ENCODE assay signal across 8 cellular contexts in genomic region chr12:48349471-48349870, GRCh38. TPM values are rescaled to one million over a fixed set of nuclear protein-coding genes. Genes with fewer than 3 reads are reported as not detected.
A peak's percentile ranks its signal among the peaks of the same experiment; 100 is the strongest.
DNase-seq lines count a peak whose midpoint lies in the region; ATAC-seq and TF ChIP-seq lines count a peak whose summit lies in the region.

No MANE protein-coding gene starts in this region.

- intact Hi-C loops in transverse colon (cut with DNase I; ENCODE audit: low total_unique reads): no loop called here

- peak overlapping the region; percentile 76 for H3K4me3 ChIP-seq in choroid plexus epithelial cell (ENCODE audit: low read depth, low read length)
- no peak overlapping the region for H3K4me3 ChIP-seq in mucosa of stomach (ENCODE audit: low read length)
- H3K4me3 ChIP-seq in transverse colon: peak overlapping the region in 1 of 4 donors; percentile 66

- H3K27me3 Mint-ChIP-seq in activated T-cell treated with anti-CD3 and anti-CD28 coated beads, Interleukin-2, amount 50 U/mL, for 4 hours (ENCODE audit: low read depth): no peaks in the 10 kb centered on the region

- peaks cover 33% of the 10 kb centered on the region for H3K4me1 Mint-ChIP-seq in activated T-cell treated with anti-CD3 and anti-CD28 coated beads, Interleukin-2, amount 50 U/mL, for 4 hours (ENCODE audit: low read depth)

- peaks cover 24% of the 10 kb centered on the region for H3K36me3 Mint-ChIP-seq in activated T-cell treated with anti-CD3 and anti-CD28 coated beads, Interleukin-2, amount 50 U/mL, for 4 hours (ENCODE audit: insufficient read depth)

- peak overlapping the region; percentile 93 to 96 (median 94) for H3K27ac ChIP-seq in transverse colon

- DNase-seq in activated T-cell treated with anti-CD3 and anti-CD28 coated beads, Interleukin-2, amount 50 U/mL, for 4 hours: no peak
- no peak for DNase-seq in activated T-cell treated with anti-CD3 and anti-CD28 coated beads for 4 hours
- peak; percentile 44 for DNase-seq in choroid plexus epithelial cell (ENCODE audit: low read depth)
- DNase-seq in transverse colon: no peak
- DNase-seq in effector CD8-positive, alpha-beta T cell (lab: John Stamatoyannopoulos, UW): no peak
- DNase-seq in occipital lobe (lab: John Stamatoyannopoulos, UW): no peak

- H3K4me3 Mint-ChIP-seq in activated T-cell treated with anti-CD3 and anti-CD28 coated beads, Interleukin-2, amount 50 U/mL, for 4 hours: peak overlapping the region; percentile 96

- no peak for TF ChIP-seq POLR2A in transverse colon (IDR thresholded peaks at IDR 0.05)

- in situ Hi-C loops in transverse colon (cut with MboI; ENCODE audit: low pct_ligation_motif_present in 1 of 4, low pct_unique_long_range_greater_than_20kb in 1 of 4, low sequenced_read_pairs in 3 of 4): no loop called here

- no peak for TF ChIP-seq CTCF in choroid plexus epithelial cell (conservative IDR thresholded peaks at IDR 0.05; ENCODE audit: low read depth, low read length)
- no peak for TF ChIP-seq CTCF in transverse colon (IDR thresholded peaks at IDR 0.05)

- no peak for TF ChIP-seq EP300 in transverse colon (IDR thresholded peaks at IDR 0.05; ENCODE audit: low read depth)

- H3K4me1 ChIP-seq in mucosa of stomach (ENCODE audit: control insufficient read depth, insufficient read depth, low read length) (peaks cover 10% of the 10 kb centered on the region), transverse colon (peaks cover 7 to 24% (median 15%) of the 10 kb centered on the region in 4 donors)

- no peaks in the 10 kb centered on the region for H3K9me3 ChIP-seq in mucosa of stomach (ENCODE audit: control insufficient read depth, low read length)
- no peaks in the 10 kb centered on the region for H3K9me3 ChIP-seq in transverse colon

- H3K27me3 ChIP-seq in mucosa of stomach (ENCODE audit: control insufficient read depth, insufficient read depth, low read length) (no peaks in the 10 kb centered on the region), transverse colon (no peaks in the 10 kb centered on the region)

- H3K36me3 ChIP-seq in mucosa of stomach (ENCODE audit: control insufficient read depth, insufficient read depth, low read length) (peaks cover 8% of the 10 kb centered on the region), transverse colon (peaks cover 0 to 34% (median 10%) of the 10 kb centered on the region in 4 donors)

- no peak for ATAC-seq in activated T-cell treated with anti-CD3 and anti-CD28 coated beads, Interleukin-2, amount 50 U/mL, for 4 hours
- no peak for ATAC-seq in GM18502 (IDR thresholded peaks at IDR 0.05; ENCODE audit: poor library complexity, unreplicated experiment)

- peak overlapping the region; percentile 87 for H3K9ac ChIP-seq in mucosa of stomach (ENCODE audit: low read length)

- H3K9me3 Mint-ChIP-seq in activated T-cell treated with anti-CD3 and anti-CD28 coated beads, Interleukin-2, amount 50 U/mL, for 4 hours: no peaks in the 10 kb centered on the region

- 50 to 52% methylated on average over 2 of the region's 2 CpGs for WGBS in transverse colon (ENCODE audit: low coverage in 1 of 2), 2 donors

RNA-seq across cellular contexts. Expression of gene ZNF641, which starts 1.2 kb away (rescaled TPM):
- 1 to 10 TPM; 4.3 to 8.3 (median 7.3) TPM for total RNA-seq in activated T-cell treated with anti-CD3 and anti-CD28 coated beads, Interleukin-2, amount 50 U/mL, for 4 hours
- total RNA-seq in transverse colon (10 to 100 TPM; 11.5 to 27.7 (median 15.2) TPM), occipital lobe (50.5 TPM)
